7 cellular contexts compared by ENCODE assay signal in genomic region chr12:46945591-46945990, GRCh38.
"Had no signal": no experiment of that assay in that cellular context is flagged by ENCODE, and none has a peak within 500 bp of the region (broad histone marks: within the 10 kb centered on the region; RNA-seq: fewer than 3 reads in every experiment).

No MANE protein-coding gene starts in this region.

- H3K9me3 Mint-ChIP-seq: GM23338, H9 had no signal

- H3K4me1 Mint-ChIP-seq: GM23338, H9 had no signal

- DNase-seq: GOT3, H7, H9 had no signal

- H3K27ac Mint-ChIP-seq: GM23338, H9 had no signal

- H3K9ac ChIP-seq: GM23248 had no signal

- H3K9me3 ChIP-seq: HAP-1 had no signal

- H3K4me3 Mint-ChIP-seq: GM23338, H9 had no signal

- H3K36me3 ChIP-seq: HAP-1 had no signal

- ATAC-seq: GM23338, HCT116 had no signal

- H2AFZ ChIP-seq: GM23248, GM23338 had no signal

- H3K4me2 ChIP-seq: GM23338 had no signal

- H3K4me1 ChIP-seq: HAP-1 had no signal

- H3K4me3 ChIP-seq: GM23248, GM23338, HAP-1 had no signal
